In the genomic region with DNA sequence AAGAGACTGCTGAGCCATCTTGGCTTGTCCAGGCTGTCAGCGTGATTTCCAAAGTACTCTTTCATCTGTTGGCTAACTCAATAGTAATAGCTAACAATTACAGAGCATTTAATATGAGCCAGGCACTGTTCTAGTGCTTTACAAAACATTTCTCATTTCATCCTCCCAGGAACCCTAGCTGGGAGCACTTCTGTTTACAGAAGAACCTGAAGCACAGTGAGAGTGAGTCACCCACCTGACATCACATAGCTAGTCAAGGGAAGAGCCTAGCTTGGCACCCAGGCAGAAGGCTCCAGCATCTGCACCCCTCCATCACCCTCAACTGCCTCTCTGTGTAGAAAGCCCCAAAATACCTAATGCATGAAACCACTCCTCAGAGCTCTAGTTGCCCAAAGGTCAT, we compare ENCODE assay signal across 22 cellular contexts.
"Had no signal": no experiment of that assay in that cellular context is flagged by ENCODE, and none has a peak within 500 bp of the region (broad histone marks: within the 10 kb centered on the region; RNA-seq: fewer than 3 reads in every experiment).

No MANE protein-coding gene starts in this region.

- H3K9me3 ChIP-seq: neutrophil, ovary, psoas muscle, thyroid gland, upper lobe of right lung had no signal

- ATAC-seq: activated naive CD8-positive, alpha-beta T cell treated with anti-CD3 and anti-CD28 coated beads, Interleukin-2, amount 50 U/mL, for 24 hours; activated T-cell treated with anti-CD3 and anti-CD28 coated beads, Interleukin-2, amount 50 U/mL, for 72 hours; psoas muscle; right cardiac atrium; stimulated activated naive CD8-positive, alpha-beta T cell treated with anti-CD3 and anti-CD28 coated beads, Interleukin-15, Interleukin-2, amounts not matched to agents 100 U/mL and 50 U/mL, for 24 hours; T-helper 17 cell; upper lobe of right lung had no signal

- H3K36me3 ChIP-seq: neutrophil, ovary, thyroid gland, upper lobe of right lung had no signal

- H3K27me3 ChIP-seq: hepatocyte, neutrophil, ovary, thyroid gland, upper lobe of right lung had no signal

- H3K4me3 ChIP-seq: hepatocyte, ovary, psoas muscle, thyroid gland, upper lobe of right lung had no signal

- H3K4me1 ChIP-seq: psoas muscle, thyroid gland, upper lobe of right lung had no signal

- H3K27ac ChIP-seq: hepatocyte, neutrophil, ovary, psoas muscle, thyroid gland, upper lobe of right lung had no signal

- H3K4me2 ChIP-seq: hepatocyte had no signal

- H3K79me2 ChIP-seq: hepatocyte had no signal

- DNase-seq: activated CD4-positive, alpha-beta memory T cell treated with anti-CD3 and anti-CD28 coated beads, Interleukin-2, amount 10 ng/mL, durations not matched to agents 7 days and 5 days; activated CD4-positive, alpha-beta T cell treated with anti-CD3 and anti-CD28 coated beads for 48 hours; activated CD4-positive, CD25-positive, alpha-beta regulatory T cell; activated gamma-delta T cell; activated naive CD4-positive, alpha-beta T cell treated with anti-CD3 and anti-CD28 coated beads, Interleukin-2, amount 50 U/mL, for 16 hours; activated naive CD8-positive, alpha-beta T cell treated with anti-CD3 and anti-CD28 coated beads, Interleukin-2, amount 50 U/mL, for 24 hours; activated T-cell treated with anti-CD3 and anti-CD28 coated beads, Interleukin-2, amount 50 U/mL, for 72 hours; effector CD4-positive, alpha-beta T cell; glutamatergic neuron; immature natural killer cell; mesenchymal stem cell; ovary; psoas muscle; right cardiac atrium; stimulated activated CD4-positive, alpha-beta T cell treated with anti-CD3 and anti-CD28 coated beads, Interleukin-12 subunit alpha, Interleukin-12 subunit beta, amount 100 ng/mL, for 4 hours; stimulated activated CD4-positive, alpha-beta T cell treated with anti-CD3 and anti-CD28 coated beads, Interleukin-4, amount 100 ng/mL, for 4 hours; stimulated activated naive CD8-positive, alpha-beta T cell treated with anti-CD3 and anti-CD28 coated beads, Interleukin-15, Interleukin-2, amounts not matched to agents 100 U/mL and 50 U/mL, for 24 hours; T-helper 17 cell; thyroid gland; upper lobe of right lung had no signal

- H2AFZ ChIP-seq: hepatocyte had no signal
